1 cellular context compared by ENCODE assay signal in the genomic region with DNA sequence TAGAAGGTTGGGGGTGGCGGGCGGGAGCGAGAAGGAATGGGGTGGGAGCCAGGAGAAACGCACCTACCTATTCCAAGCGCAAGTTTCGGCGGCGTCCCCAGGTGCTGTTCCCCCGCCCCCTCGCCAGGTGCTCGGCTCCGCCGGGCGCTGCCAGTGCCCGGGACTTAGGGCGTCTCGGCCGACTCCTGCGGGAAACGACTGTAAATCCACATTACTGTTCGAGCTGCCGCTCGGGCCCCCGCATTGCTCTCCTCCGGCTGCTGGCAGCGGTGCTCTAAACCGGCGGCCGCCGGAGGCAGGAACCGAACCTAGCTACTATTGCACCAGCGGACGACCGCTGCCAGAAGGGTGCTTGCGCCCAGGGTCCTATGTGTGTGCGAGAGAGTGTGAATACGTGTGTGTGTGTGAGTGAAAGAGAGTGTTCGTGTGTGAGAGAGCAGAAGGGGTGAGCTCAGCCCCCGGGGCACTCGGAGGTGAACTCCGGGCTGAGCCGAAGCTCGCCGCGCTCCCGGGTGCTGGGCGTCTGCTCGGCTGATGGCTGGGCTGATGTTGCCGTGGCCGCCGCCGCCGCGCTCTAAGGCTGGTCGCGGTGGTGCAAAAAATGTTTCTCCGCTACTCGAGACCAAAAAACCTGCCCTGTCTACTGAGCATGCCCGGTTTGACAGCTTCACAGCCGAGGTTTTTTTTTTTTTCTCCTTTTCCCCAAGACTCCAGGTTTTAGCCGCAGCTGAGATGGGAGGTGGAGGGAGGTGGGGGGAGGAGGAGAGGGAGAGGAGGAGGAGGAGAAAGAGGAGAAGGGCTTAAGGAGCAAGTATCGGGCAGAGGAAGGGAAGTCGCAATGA.
TF ChIP-seq lines count a peak whose summit lies in the region.

No MANE protein-coding gene starts in this region.

TF ChIP-seq in H1, 55 proteins besides CTCF, POLR2A, EP300 and RAD21 (continued from another document):
- TF ChIP-seq MAX (IDR thresholded peaks at IDR 0.05) (no peak), TBP (IDR thresholded peaks at IDR 0.05; ENCODE audit: low read depth, low read length) (no peak), ATF2 (IDR thresholded peaks at IDR 0.05; ENCODE audit: low read length) (no peak), RNF2 (IDR thresholded peaks at IDR 0.05; ENCODE audit: borderline replicate concordance, low read depth, low read length, missing control alignments, poor library complexity, severe bottlenecking) (no peak), SIN3A (conservative IDR thresholded peaks at IDR 0.05 in 1 of 2, IDR thresholded peaks at IDR 0.05 in 1 of 2; ENCODE audit: low read depth in 1 of 2, low read length in 2 of 2) (peak; percentile 81 to 86; a peak in 2 of 4 replicates), SP1 (IDR thresholded peaks at IDR 0.05; ENCODE audit: low read depth, low read length) (peak; percentile 71; the same call in 1 of the 2 replicates), TAF7 (optimal IDR thresholded peaks at IDR 0.05; ENCODE audit: borderline replicate concordance, low read depth, low read length) (no peak), EZH2 (IDR thresholded peaks at IDR 0.05; ENCODE audit: low read depth, low read length, severe bottlenecking) (peak; percentile 7), TEAD4 (IDR thresholded peaks at IDR 0.05; ENCODE audit: low read depth, low read length) (no peak), BRCA1 (IDR thresholded peaks at IDR 0.05; ENCODE audit: low read depth, low read length) (no peak), CBX8 (IDR thresholded peaks at IDR 0.05; ENCODE audit: borderline replicate concordance, low read depth, low read length) (no peak)
